8 cellular contexts compared by ENCODE assay signal in the genomic region with DNA sequence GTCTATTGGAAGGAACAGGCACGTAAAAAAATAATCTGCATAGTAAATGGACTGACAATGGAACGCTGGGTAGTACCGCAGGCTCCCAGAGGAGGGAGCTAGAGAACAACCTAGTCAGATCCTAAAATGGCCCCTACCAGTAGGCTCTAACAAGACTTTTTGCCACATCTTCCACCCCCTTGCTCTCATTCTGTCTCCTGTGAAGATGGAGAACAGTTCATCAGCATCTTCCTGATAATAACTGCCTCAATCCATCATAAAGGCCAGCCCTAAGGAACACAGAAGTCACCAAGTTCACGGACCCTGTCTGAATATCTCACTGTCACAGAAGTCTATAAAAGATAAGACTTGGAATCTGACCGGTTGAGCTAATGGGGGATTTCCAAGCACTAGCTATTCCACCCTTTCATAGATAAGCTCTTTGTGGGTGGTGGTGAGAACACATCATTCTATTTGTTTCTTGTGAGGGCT.
A peak's percentile ranks its signal among the peaks of the same experiment; 100 is the strongest.
DNase-seq lines count a peak whose midpoint lies in the region; FAIRE-seq and TF ChIP-seq lines count a peak whose summit lies in the region.

No MANE protein-coding gene starts in this region.

- H3K9me3 ChIP-seq in adipocyte (ENCODE audit: control insufficient read depth, low read length): no peaks in the 10 kb centered on the region
- no peaks in the 10 kb centered on the region for H3K9me3 ChIP-seq in smooth muscle cell (replicated peaks; ENCODE audit: low read depth)

- no peak for TF ChIP-seq POLR2A in H54 (IDR thresholded peaks at IDR 0.05; ENCODE audit: low read depth, low read length)

- peak; percentile 46 for DNase-seq in H54 (ENCODE audit: insufficient read length, low spot score)
- peak; percentile 61 for DNase-seq in NCI-H1105 (lab: John Stamatoyannopoulos, UW)
- DNase-seq in SW 1271 (lab: John Stamatoyannopoulos, UW): peak; percentile 42 to 72
- peak; percentile 55 for DNase-seq in adipocyte (ENCODE audit: low read depth)
- peak; percentile 29 to 39 for DNase-seq in hippocampal formation (lab: John Stamatoyannopoulos, UW)
- peak; percentile 27 for DNase-seq in smooth muscle cell (lab: John Stamatoyannopoulos, UW; ENCODE audit: unreplicated experiment)
- no peak for DNase-seq in cortex of kidney (lab: John Stamatoyannopoulos, UW)

- H3K79me2 ChIP-seq in smooth muscle cell (ENCODE audit: low read depth): no peaks in the 10 kb centered on the region

- H3K4me3 ChIP-seq in adipocyte (ENCODE audit: low read length) (no peak overlapping the region), smooth muscle cell (peak overlapping the region; percentile 7)

- peak overlapping the region; percentile 61 for H2AFZ ChIP-seq in smooth muscle cell (ENCODE audit: low read depth)

- peaks cover 6% of the 10 kb centered on the region for H3K4me1 ChIP-seq in adipocyte (ENCODE audit: control insufficient read depth, insufficient read depth, low read length)
- H3K4me1 ChIP-seq in smooth muscle cell (ENCODE audit: low read depth): peaks cover 6% of the 10 kb centered on the region

- H3F3A ChIP-seq in smooth muscle cell (ENCODE audit: low read depth): no peaks in the 10 kb centered on the region

- 7% methylated on average over 5 of the region's 5 CpGs for WGBS in smooth muscle cell (ENCODE audit: low lambda C conversion rate)

- H3K27me3 ChIP-seq in adipocyte (replicated peaks; ENCODE audit: control insufficient read depth, insufficient read depth, low read length) (peaks cover 28% of the 10 kb centered on the region), smooth muscle cell (ENCODE audit: low read depth) (peaks cover 2% of the 10 kb centered on the region)

- H3K9ac ChIP-seq in adipocyte (ENCODE audit: low read length) (peak overlapping the region; percentile 10), smooth muscle cell (ENCODE audit: low read depth) (peak overlapping the region; percentile 9)

- H3K4me2 ChIP-seq in smooth muscle cell: peak overlapping the region; percentile 40

- no peak overlapping the region for H3K27ac ChIP-seq in smooth muscle cell (ENCODE audit: low read depth)

- TF ChIP-seq CTCF in smooth muscle cell (IDR thresholded peaks at IDR 0.05; ENCODE audit: borderline replicate concordance, insufficient read depth, poor library complexity, severe bottlenecking): peak; percentile 72

- FAIRE-seq in G401.6 (lab: Jason Lieb, UNC) (peak; percentile 45), H54 (lab: Jason Lieb, UNC) (no peak)

- no peaks in the 10 kb centered on the region for H3K36me3 ChIP-seq in adipocyte (ENCODE audit: control insufficient read depth, insufficient read depth, low read length, severe bottlenecking)
- no peaks in the 10 kb centered on the region for H3K36me3 ChIP-seq in smooth muscle cell (ENCODE audit: low read depth)

- no peaks in the 10 kb centered on the region for H4K20me1 ChIP-seq in smooth muscle cell (ENCODE audit: low read depth)
